Comparison of ENCODE assay signal across 7 cellular contexts in genomic region chr2:15655123-15655887, GRCh38.
"Had no signal": no experiment of that assay in that cellular context is flagged by ENCODE, and none has a peak within 500 bp of the region (broad histone marks: within the 10 kb centered on the region; RNA-seq: fewer than 3 reads in every experiment).

No MANE protein-coding gene starts in this region.

- H3K9me3 ChIP-seq: HAP-1 had no signal

- DNase-seq: GM23248, GOT3, H7, HFFc6 had no signal

- H3K27ac Mint-ChIP-seq: HFFc6, IgD-negative memory B cell had no signal

- H3K4me1 ChIP-seq: HAP-1 had no signal

- H3K36me3 Mint-ChIP-seq: IgD-negative memory B cell had no signal

- H3K4me3 ChIP-seq: GM23248, HAP-1 had no signal

- H3K9ac ChIP-seq: GM23248 had no signal

- H2AFZ ChIP-seq: GM23248 had no signal

- H3K4me1 Mint-ChIP-seq: IgD-negative memory B cell had no signal

- H3K4me3 Mint-ChIP-seq: HFFc6, IgD-negative memory B cell had no signal

- H3K27ac ChIP-seq: GM23248, HL-60 had no signal

- H3K9me3 Mint-ChIP-seq: HFFc6 had no signal

- H3K36me3 ChIP-seq: HAP-1 had no signal
